Comparison of ENCODE assay signal across 7 cellular contexts in the genomic region with DNA sequence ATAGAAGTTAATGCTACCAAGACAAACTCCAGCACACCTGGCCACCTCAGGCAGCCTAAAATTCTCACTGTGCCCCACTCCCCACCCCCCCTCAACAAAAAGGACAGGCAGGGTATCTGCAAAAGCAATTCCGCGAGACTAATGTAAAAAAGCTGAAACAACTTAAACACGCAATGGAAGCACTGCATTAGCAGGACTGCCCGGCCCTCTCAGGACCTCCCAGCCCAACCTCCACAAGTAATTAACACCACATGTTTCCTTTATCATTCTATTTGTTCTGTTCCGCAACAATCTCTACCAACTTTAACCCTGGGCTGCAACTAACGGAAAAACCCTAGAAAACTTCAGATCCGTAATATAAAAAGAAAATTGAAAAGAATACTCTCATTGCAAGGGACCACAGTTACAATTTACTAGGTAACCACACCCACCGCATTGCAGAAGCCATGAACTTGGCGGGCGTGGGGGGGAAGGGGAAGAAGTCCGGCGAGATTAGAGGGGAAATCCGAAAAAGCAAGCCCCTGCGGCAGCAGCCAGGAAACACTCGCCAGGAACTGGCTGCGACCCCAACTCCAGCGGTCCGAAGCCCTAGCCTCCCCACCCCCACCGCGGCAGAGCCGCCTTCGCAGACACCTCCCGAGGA. TPM values are rescaled to one million over a fixed set of nuclear protein-coding genes. Genes with fewer than 3 reads are reported as not detected.
DNase-seq lines count a peak whose midpoint lies in the region; ATAC-seq and TF ChIP-seq lines count a peak whose summit lies in the region.

No MANE protein-coding gene starts in this region.

- peak in 1 of 2 donors; percentile 10 for ATAC-seq in right cardiac atrium
- ATAC-seq in HG02973 (IDR thresholded peaks at IDR 0.05; ENCODE audit: unreplicated experiment) = no peak

- 5% methylated on average over 23 of the region's 23 CpGs for WGBS in right cardiac atrium
- WGBS in thyroid gland, 2 donors = 6 to 7% methylated on average over 20 to 23 of the region's 23 CpGs

- no peaks in the 10 kb centered on the region for H3K36me3 ChIP-seq in thyroid gland

- TF ChIP-seq POLR2A in thyroid gland (IDR thresholded peaks at IDR 0.05) = no peak

- no peaks in the 10 kb centered on the region for H3K9me3 ChIP-seq in right cardiac atrium (ENCODE audit: control insufficient read depth, low read length)
- no peaks in the 10 kb centered on the region for H3K9me3 ChIP-seq in thyroid gland

- H3K4me3 ChIP-seq in HFF-Myc (replicated peaks; ENCODE audit: low read depth, low read length) (peak overlapping the region; percentile 64), WI38 (ENCODE audit: low read depth, low read length) (peak overlapping the region; percentile 75), right cardiac atrium (ENCODE audit: low read length) (peak overlapping the region; percentile 95), skin epidermis (peak overlapping the region; percentile 34 to 59 (median 45)), thyroid gland (replicated peaks in 1 of 3) (peak overlapping the region in 1 of 3 donors; percentile 40)

- intact Hi-C loops in right cardiac atrium (cut with DNase I) (loop anchor here (10.0 kb wide), 4 partner anchors 78 to 248 kb away; partner anchors contain the start of gene ZBTB14 (in 1 of the 4)), thyroid gland (cut with DNase I) (no loop called here)

- H3K27me3 ChIP-seq in right cardiac atrium (ENCODE audit: control insufficient read depth, insufficient read depth) (no peaks in the 10 kb centered on the region), thyroid gland (no peaks in the 10 kb centered on the region)

- H3K27ac ChIP-seq in right cardiac atrium (ENCODE audit: low read length) = no peak overlapping the region
- peak overlapping the region in 13 of 21 experiments; percentile 1 to 87 (median 42) for H3K27ac ChIP-seq in skin epidermis
- H3K27ac ChIP-seq in thyroid gland = no peak overlapping the region

- DNase-seq in HFF-Myc (ENCODE audit: extremely low read depth, low read depth) = peak; percentile 30
- peak; percentile 28 to 72 (median 70) for DNase-seq in right cardiac atrium
- no peak for DNase-seq in epidermal melanocyte (ENCODE audit: insufficient read length, low spot score)
- DNase-seq in thyroid gland = no peak

- TF ChIP-seq CTCF in HFF-Myc (IDR thresholded peaks at IDR 0.05; ENCODE audit: low read depth, low read length, missing control alignments) (no peak), WI38 (IDR thresholded peaks at IDR 0.05; ENCODE audit: low read depth, low read length) (no peak), thyroid gland (IDR thresholded peaks at IDR 0.05) (no peak)

- H3K4me1 ChIP-seq in right cardiac atrium (ENCODE audit: control insufficient read depth, insufficient read depth, low read length) (peaks cover 3% of the 10 kb centered on the region), thyroid gland (peaks cover 3 to 5% of the 10 kb centered on the region in 2 donors)

RNA-seq across cellular contexts. Expression of gene EPB41L3, which starts 1.3 kb away (rescaled TPM):
- total RNA-seq in right cardiac atrium (10 to 100 TPM; 17.2 to 23.7 (median 22.2) TPM), thyroid gland (10 to 100 TPM; 27.3 to 40.4 (median 34.6) TPM)
- polyA plus RNA-seq in right cardiac atrium = 8.7 TPM

Comparison
In these comparisons a context has a peak if more than half of its experiments do, and no peak if none do; other contexts are left out.
1. DNase-seq: peak in HFF-Myc (single experiment) and right cardiac atrium (3 of 3); none in epidermal melanocyte (single experiment) and thyroid gland (0 of 2).
2. H3K27ac ChIP-seq: peak in skin epidermis (13 of 21); none in right cardiac atrium (single experiment) and thyroid gland (0 of 3).